In genomic region chr4:9898596-9899345, GRCh38 we compare ENCODE assay signal across 8 cellular contexts.
DNase-seq lines count a peak whose midpoint lies in the region; TF ChIP-seq lines count a peak whose summit lies in the region.

No MANE protein-coding gene starts in this region.

- DNase-seq in AG08396 (ENCODE audit: low spot score) = peak; percentile 12
- no peak for DNase-seq in kidney epithelial cell (ENCODE audit: low read depth)
- no peak for DNase-seq in ascending aorta (ENCODE audit: low spot score in 2 of 2)
- DNase-seq in NCI-H2029 (lab: John Stamatoyannopoulos, UW) = no peak
- no peak for DNase-seq in MG63
- DNase-seq in activated CD8-positive, alpha-beta memory T cell treated with anti-CD3 and anti-CD28 coated beads, Interleukin-2, amount 50 U/mL, for 4 hours = no peak

- H3K27ac ChIP-seq in HEK293 (ENCODE audit: extremely low read depth, low read depth, low read length) = no peak overlapping the region
- no peak overlapping the region for H3K27ac ChIP-seq in ascending aorta

- peaks cover 11% of the 10 kb centered on the region for H3K27me3 Mint-ChIP-seq in brain

- H3K36me3 ChIP-seq in HEK293 (ENCODE audit: control insufficient read depth in 2 of 2, insufficient read depth in 1 of 2, low read length in 2 of 2) (no peaks in the 10 kb centered on the region), kidney epithelial cell (ENCODE audit: control insufficient read depth, insufficient read depth, low read length) (no peaks in the 10 kb centered on the region), ascending aorta (no peaks in the 10 kb centered on the region), MG63 (no peaks in the 10 kb centered on the region)

- no peaks in the 10 kb centered on the region for H3K9me3 ChIP-seq in HEK293 (ENCODE audit: control insufficient read depth, insufficient read depth, low read depth, low read length)
- no peaks in the 10 kb centered on the region for H3K9me3 ChIP-seq in ascending aorta
- H3K9me3 ChIP-seq in MG63 = no peaks in the 10 kb centered on the region

- peaks cover 18% of the 10 kb centered on the region for H3K4me1 Mint-ChIP-seq in brain

- H3K27ac Mint-ChIP-seq in brain = peak overlapping the region in 2 of 5 experiments; percentile 23 to 31

- H3K27me3 ChIP-seq in kidney epithelial cell (ENCODE audit: control insufficient read depth, insufficient read depth, low read length) = no peaks in the 10 kb centered on the region
- H3K27me3 ChIP-seq in ascending aorta = no peaks in the 10 kb centered on the region
- no peaks in the 10 kb centered on the region for H3K27me3 ChIP-seq in MG63

- POLR2A ChIA-PET in HEK293 (lab: Yijun Ruan, JAX) = no interaction called here

- CTCF ChIA-PET in HEK293 (lab: Yijun Ruan, JAX) = interaction anchor here (0.6 to 2.4 kb wide), 6 partner anchors 108 to 404 kb away, joined by 3 to 18 read pairs (median 4); no protein-coding TSS in a partner anchor

- no peak overlapping the region for H3K4me3 Mint-ChIP-seq in brain

- intact Hi-C loops in ascending aorta (cut with DNase I) = no loop called here

- no peak overlapping the region for H3K4me3 ChIP-seq in HEK293 (ENCODE audit: low read depth, low read length)
- H3K4me3 ChIP-seq in kidney epithelial cell (ENCODE audit: low read depth, low read length) = no peak overlapping the region
- no peak overlapping the region for H3K4me3 ChIP-seq in ascending aorta
- no peak overlapping the region for H3K4me3 ChIP-seq in MG63

- H3K4me1 ChIP-seq in HEK293 (ENCODE audit: control insufficient read depth, insufficient read depth, low read length) = no peaks in the 10 kb centered on the region
- H3K4me1 ChIP-seq in ascending aorta = no peaks in the 10 kb centered on the region

- no peaks in the 10 kb centered on the region for H3K36me3 Mint-ChIP-seq in brain

- TF ChIP-seq CTCF in HEK293 (tag by site-specific recombination; IDR thresholded peaks at IDR 0.05) (peak; percentile 56), brain (conservative IDR thresholded peaks at IDR 0.05) (peak; percentile 55 to 65), kidney epithelial cell (IDR thresholded peaks at IDR 0.05; ENCODE audit: insufficient read depth, low read length, poor library complexity, severe bottlenecking) (peak; percentile 23), ascending aorta (IDR thresholded peaks at IDR 0.05) (peak in 1 of 3 experiments; percentile 16)

- H3K9me3 Mint-ChIP-seq in brain = peaks cover 0 to 3% (median 0%) of the 10 kb centered on the region in 5 experiments

TF ChIP-seq in HEK293, 187 proteins besides CTCF, POLR2A, EP300 and RAD21:
- TF ChIP-seq KLF1 (tag by site-specific recombination; IDR thresholded peaks at IDR 0.05) (no peak), PRDM1 (tag by site-specific recombination; IDR thresholded peaks at IDR 0.05) (no peak), ZNF449 (tag by site-specific recombination; IDR thresholded peaks at IDR 0.05) (peak; percentile 93)
